ENCODE assay signal across 1 cellular context in the genomic region with DNA sequence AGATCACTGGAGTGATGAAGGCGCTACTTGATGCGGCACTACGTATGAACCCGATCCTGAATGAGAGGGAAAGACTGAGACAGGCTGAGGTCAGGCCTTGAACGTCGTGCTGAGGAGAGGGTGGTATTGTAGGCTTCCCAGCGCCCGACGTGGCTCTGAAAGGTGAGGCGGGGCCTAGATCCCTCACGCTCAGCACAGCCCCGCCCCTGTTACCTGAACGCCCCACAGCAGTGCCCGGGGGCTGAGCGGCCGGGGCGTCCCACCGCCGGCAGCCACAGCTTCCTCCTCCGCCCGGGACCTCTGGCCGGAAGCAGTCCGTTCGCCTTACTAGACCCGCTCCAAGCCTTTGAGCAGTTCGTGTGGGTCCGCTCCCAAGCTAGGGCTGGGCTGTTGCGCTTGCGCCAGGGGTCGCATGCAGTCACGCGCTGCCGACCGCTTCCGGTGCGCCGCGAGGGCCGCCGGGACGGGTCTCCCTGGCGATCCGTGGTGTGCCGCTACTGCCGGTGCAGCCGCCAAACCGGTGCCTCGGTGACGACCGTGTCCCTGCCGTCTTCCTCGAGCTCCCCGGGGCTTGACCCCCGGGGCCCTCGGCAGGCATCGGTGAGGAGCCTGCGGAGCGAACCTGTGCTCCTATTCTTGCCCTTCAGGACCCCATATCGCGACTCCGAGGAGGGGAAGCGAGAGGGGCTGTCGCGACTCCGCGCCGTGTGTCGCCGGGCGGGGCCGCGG.
TF ChIP-seq lines count a peak whose summit lies in the region.

TSS of gene HMGXB3 (plus strand) at position 479 of the 729 bp plus-strand sequence. CDS start 4,114 bp downstream, outside the sequence.
TSS of gene TIGD6 (minus strand) at position 394 of the 729 bp plus-strand sequence. CDS start 4,306 bp downstream, outside the sequence.

TF ChIP-seq in HepG2, 621 proteins besides CTCF, POLR2A, EP300 and RAD21 (continued from another document and continues in another):
- TF ChIP-seq EED (CRISPR knock-in tag; IDR thresholded peaks at IDR 0.05) (peak; percentile 83; the same call in 1 of the 2 replicates), ZNF703 (CRISPR knock-in tag; IDR thresholded peaks at IDR 0.05; ENCODE audit: borderline replicate concordance) (no peak), TRIM22 (IDR thresholded peaks at IDR 0.05) (no peak), ZNF282 (IDR thresholded peaks at IDR 0.05; ENCODE audit: partially characterized antibody) (no peak), ZMYM3 (CRISPR knock-in tag; IDR thresholded peaks at IDR 0.05) (0 out of 2 replicates have a peak, but pooled peaks have one; percentile 30), TEAD2 (CRISPR knock-in tag; IDR thresholded peaks at IDR 0.05) (no peak), ZNF577 (CRISPR knock-in tag; IDR thresholded peaks at IDR 0.05; ENCODE audit: borderline replicate concordance, low read depth) (no peak), KDM5B (CRISPR knock-in tag; IDR thresholded peaks at IDR 0.05; ENCODE audit: borderline replicate concordance) (peak; percentile 63), KDM3A (CRISPR knock-in tag; IDR thresholded peaks at IDR 0.05; ENCODE audit: low read depth) (peak; percentile 97), HDAC6 (IDR thresholded peaks at IDR 0.05; ENCODE audit: low read depth, low read length) (no peak), MYC (CRISPR knock-in tag; IDR thresholded peaks at IDR 0.05; ENCODE audit: borderline replicate concordance) (peak; percentile 91), TAF15 (IDR thresholded peaks at IDR 0.05; ENCODE audit: low read depth, low read length, poor library complexity, severe bottlenecking) (no peak), PRMT3 (CRISPR knock-in tag; IDR thresholded peaks at IDR 0.05; ENCODE audit: borderline replicate concordance, low read depth) (no peak), BCL6 (CRISPR knock-in tag; IDR thresholded peaks at IDR 0.05) (peak; percentile 60; the same call in 1 of the 2 replicates), ZNF160 (CRISPR knock-in tag; IDR thresholded peaks at IDR 0.05) (peak; percentile 23; the same call in 1 of the 2 replicates), BRF2 (CRISPR knock-in tag; IDR thresholded peaks at IDR 0.05) (no peak), NFE2L1 (CRISPR knock-in tag; IDR thresholded peaks at IDR 0.05; ENCODE audit: borderline replicate concordance) (no peak), KLF12 (CRISPR knock-in tag; IDR thresholded peaks at IDR 0.05; ENCODE audit: borderline replicate concordance) (peak; percentile 81; the same call in 1 of the 2 replicates), ZKSCAN5 (CRISPR knock-in tag; IDR thresholded peaks at IDR 0.05) (no peak), POLR2G (IDR thresholded peaks at IDR 0.05; ENCODE audit: low read depth, low read length) (peak; percentile 90), AGO1 (IDR thresholded peaks at IDR 0.05; ENCODE audit: low read depth, low read length, poor library complexity, severe bottlenecking) (no peak), CREB3 (CRISPR knock-in tag; IDR thresholded peaks at IDR 0.05) (no peak; the same call in 1 of the 2 replicates), KDM6A (CRISPR knock-in tag; IDR thresholded peaks at IDR 0.05; ENCODE audit: low read depth) (no peak), TARDBP (CRISPR knock-in tag; IDR thresholded peaks at IDR 0.05) (peak; percentile 48; the same call in 1 of the 2 replicates), ZFP36L1 (CRISPR knock-in tag; IDR thresholded peaks at IDR 0.05) (no peak; the same call in 1 of the 2 replicates), FIP1L1 (IDR thresholded peaks at IDR 0.05; ENCODE audit: borderline replicate concordance, insufficient read depth, low read depth, low read length) (no peak), ZNF83 (CRISPR knock-in tag; IDR thresholded peaks at IDR 0.05; ENCODE audit: borderline replicate concordance) (no peak), ZIK1 (CRISPR knock-in tag; IDR thresholded peaks at IDR 0.05; ENCODE audit: borderline replicate concordance, low read depth) (peak; percentile 92; the same call in 1 of the 2 replicates), ZNF24 (IDR thresholded peaks at IDR 0.05) (no peak), RBFOX2 (IDR thresholded peaks at IDR 0.05; ENCODE audit: low read depth, low read length) (peak; percentile 98), PHF20 (CRISPR knock-in tag; IDR thresholded peaks at IDR 0.05) (peak; percentile 97), YY1 (IDR thresholded peaks at IDR 0.05; ENCODE audit: insufficient read depth, insufficient replicate concordance, low read depth, low read length) (peak; percentile 84), ZSCAN12 (CRISPR knock-in tag; IDR thresholded peaks at IDR 0.05) (no peak), CBX1 (IDR thresholded peaks at IDR 0.05; ENCODE audit: low read depth) (peak; percentile 97), ETV6 (CRISPR knock-in tag; conservative IDR thresholded peaks at IDR 0.05) (peak; percentile 57), SKI (IDR thresholded peaks at IDR 0.05; ENCODE audit: partially characterized antibody) (no peak), TSC22D2 (CRISPR knock-in tag; IDR thresholded peaks at IDR 0.05; ENCODE audit: borderline replicate concordance) (no peak), TP53 (CRISPR knock-in tag; conservative IDR thresholded peaks at IDR 0.05) (no peak), ZUFSP (CRISPR knock-in tag; IDR thresholded peaks at IDR 0.05; ENCODE audit: borderline replicate concordance) (no peak), ZBTB20 (CRISPR knock-in tag; IDR thresholded peaks at IDR 0.05; ENCODE audit: borderline replicate concordance, low read depth) (0 out of 2 replicates have a peak, but pooled peaks have one; percentile 51), PITX1 (CRISPR knock-in tag; IDR thresholded peaks at IDR 0.05) (peak; percentile 72; the same call in 1 of the 2 replicates), MNT (IDR thresholded peaks at IDR 0.05) (peak; percentile 53; the same call in 1 of the 2 replicates), ZNF724P (CRISPR knock-in tag; IDR thresholded peaks at IDR 0.05; ENCODE audit: borderline replicate concordance) (peak; percentile 91), SYNCRIP (IDR thresholded peaks at IDR 0.05; ENCODE audit: insufficient read depth, low read depth, low read length) (no peak), ZNF468 (CRISPR knock-in tag; IDR thresholded peaks at IDR 0.05) (peak; percentile 53; the same call in 1 of the 2 replicates), CREM (IDR thresholded peaks at IDR 0.05) (peak; percentile 71), CREM (CRISPR knock-in tag; IDR thresholded peaks at IDR 0.05) (peak; percentile 69; the same call in 1 of the 2 replicates)
- TF ChIP-seq, protein P1, sequence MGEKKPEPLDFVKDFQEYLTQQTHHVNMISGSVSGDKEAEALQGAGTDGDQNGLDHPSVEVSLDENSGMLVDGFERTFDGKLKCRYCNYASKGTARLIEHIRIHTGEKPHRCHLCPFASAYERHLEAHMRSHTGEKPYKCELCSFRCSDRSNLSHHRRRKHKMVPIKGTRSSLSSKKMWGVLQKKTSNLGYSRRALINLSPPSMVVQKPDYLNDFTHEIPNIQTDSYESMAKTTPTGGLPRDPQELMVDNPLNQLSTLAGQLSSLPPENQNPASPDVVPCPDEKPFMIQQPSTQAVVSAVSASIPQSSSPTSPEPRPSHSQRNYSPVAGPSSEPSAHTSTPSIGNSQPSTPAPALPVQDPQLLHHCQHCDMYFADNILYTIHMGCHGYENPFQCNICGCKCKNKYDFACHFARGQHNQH (CRISPR knock-in tag; IDR thresholded peaks at IDR 0.05) = peak; percentile 94
- TF ChIP-seq, protein P2, sequence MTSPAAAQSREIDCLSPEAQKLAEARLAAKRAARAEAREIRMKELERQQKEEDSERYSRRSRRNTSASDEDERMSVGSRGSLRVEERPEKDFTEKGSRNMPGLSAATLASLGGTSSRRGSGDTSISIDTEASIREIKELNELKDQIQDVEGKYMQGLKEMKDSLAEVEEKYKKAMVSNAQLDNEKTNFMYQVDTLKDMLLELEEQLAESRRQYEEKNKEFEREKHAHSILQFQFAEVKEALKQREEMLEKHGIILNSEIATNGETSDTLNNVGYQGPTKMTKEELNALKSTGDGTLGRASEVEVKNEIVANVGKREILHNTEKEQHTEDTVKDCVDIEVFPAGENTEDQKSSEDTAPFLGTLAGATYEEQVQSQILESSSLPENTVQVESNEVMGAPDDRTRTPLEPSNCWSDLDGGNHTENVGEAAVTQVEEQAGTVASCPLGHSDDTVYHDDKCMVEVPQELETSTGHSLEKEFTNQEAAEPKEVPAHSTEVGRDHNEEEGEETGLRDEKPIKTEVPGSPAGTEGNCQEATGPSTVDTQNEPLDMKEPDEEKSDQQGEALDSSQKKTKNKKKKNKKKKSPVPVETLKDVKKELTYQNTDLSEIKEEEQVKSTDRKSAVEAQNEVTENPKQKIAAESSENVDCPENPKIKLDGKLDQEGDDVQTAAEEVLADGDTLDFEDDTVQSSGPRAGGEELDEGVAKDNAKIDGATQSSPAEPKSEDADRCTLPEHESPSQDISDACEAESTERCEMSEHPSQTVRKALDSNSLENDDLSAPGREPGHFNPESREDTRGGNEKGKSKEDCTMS (CRISPR knock-in tag; conservative IDR thresholded peaks at IDR 0.05) = no peak; the same call in 1 of the 2 replicates
- TF ChIP-seq, protein P3, sequence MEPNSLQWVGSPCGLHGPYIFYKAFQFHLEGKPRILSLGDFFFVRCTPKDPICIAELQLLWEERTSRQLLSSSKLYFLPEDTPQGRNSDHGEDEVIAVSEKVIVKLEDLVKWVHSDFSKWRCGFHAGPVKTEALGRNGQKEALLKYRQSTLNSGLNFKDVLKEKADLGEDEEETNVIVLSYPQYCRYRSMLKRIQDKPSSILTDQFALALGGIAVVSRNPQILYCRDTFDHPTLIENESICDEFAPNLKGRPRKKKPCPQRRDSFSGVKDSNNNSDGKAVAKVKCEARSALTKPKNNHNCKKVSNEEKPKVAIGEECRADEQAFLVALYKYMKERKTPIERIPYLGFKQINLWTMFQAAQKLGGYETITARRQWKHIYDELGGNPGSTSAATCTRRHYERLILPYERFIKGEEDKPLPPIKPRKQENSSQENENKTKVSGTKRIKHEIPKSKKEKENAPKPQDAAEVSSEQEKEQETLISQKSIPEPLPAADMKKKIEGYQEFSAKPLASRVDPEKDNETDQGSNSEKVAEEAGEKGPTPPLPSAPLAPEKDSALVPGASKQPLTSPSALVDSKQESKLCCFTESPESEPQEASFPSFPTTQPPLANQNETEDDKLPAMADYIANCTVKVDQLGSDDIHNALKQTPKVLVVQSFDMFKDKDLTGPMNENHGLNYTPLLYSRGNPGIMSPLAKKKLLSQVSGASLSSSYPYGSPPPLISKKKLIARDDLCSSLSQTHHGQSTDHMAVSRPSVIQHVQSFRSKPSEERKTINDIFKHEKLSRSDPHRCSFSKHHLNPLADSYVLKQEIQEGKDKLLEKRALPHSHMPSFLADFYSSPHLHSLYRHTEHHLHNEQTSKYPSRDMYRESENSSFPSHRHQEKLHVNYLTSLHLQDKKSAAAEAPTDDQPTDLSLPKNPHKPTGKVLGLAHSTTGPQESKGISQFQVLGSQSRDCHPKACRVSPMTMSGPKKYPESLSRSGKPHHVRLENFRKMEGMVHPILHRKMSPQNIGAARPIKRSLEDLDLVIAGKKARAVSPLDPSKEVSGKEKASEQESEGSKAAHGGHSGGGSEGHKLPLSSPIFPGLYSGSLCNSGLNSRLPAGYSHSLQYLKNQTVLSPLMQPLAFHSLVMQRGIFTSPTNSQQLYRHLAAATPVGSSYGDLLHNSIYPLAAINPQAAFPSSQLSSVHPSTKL (CRISPR knock-in tag; IDR thresholded peaks at IDR 0.05) = peak; percentile 74
